ENCODE assay signal across 8 cellular contexts in the genomic region with DNA sequence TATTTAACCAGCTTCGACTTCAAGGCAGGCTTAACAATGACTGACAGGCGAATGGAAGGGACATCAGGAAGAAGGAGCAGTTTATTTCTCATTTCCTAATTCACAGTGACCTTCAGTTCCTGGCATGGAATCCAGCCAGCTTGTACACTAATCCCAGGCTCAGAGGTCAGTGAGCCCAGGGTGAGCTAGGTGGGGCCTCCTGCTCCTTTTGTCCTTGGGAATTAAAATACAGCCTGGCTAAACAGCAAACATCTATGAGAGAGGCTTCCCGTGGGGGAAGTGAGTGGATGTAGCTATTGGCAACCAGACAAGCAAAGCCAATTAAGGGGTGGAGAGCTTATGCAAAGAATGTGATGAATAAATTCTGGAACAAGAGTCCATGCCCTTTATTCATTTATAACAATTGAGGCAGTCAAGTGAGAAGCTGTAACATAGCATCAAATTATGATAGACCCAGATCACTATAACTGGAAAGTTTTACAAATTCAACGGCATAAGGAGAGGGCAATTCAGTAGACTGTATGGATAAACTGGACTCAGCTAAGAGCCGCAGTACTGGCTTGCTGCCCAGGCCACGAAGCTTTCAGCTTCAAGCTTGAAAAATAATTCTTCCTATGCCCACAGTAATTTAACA. TPM values are rescaled to one million over a fixed set of nuclear protein-coding genes. Genes with fewer than 3 reads are reported as not detected.
A peak's percentile ranks its signal among the peaks of the same experiment; 100 is the strongest.
DNase-seq lines count a peak whose midpoint lies in the region; ATAC-seq and TF ChIP-seq lines count a peak whose summit lies in the region.

No MANE protein-coding gene starts in this region.

- intact Hi-C loops in activated B cell treated with CpG ODN at 0.5 μM for 24 hours (cut with micrococcal nuclease) = no loop called here
- intact Hi-C loops in activated T-helper 2 cell treated with anti-CD3 and anti-CD28 coated beads, Interferon-gamma antibody, Interleukin-2, Interleukin-4, amounts not matched to agents 10 μg/mL and 5 μg/mL and 100 μg/mL, durations not matched to agents 14 hours and 24 hours and 36 hours (cut with micrococcal nuclease) = no loop called here

- H3K4me3 Mint-ChIP-seq in stimulated activated naive CD8-positive, alpha-beta T cell treated with anti-CD3 and anti-CD28 coated beads, Interleukin-15, Interleukin-2, amounts not matched to agents 100 ng/mL and 50 ng/mL, for 24 hours = no peak overlapping the region
- H3K4me3 Mint-ChIP-seq in activated B cell treated with CpG ODN at 0.5 μM for 24 hours = no peak overlapping the region
- no peak overlapping the region for H3K4me3 Mint-ChIP-seq in activated T-helper 2 cell treated with anti-CD3 and anti-CD28 coated beads, Interferon-gamma antibody, Interleukin-2, Interleukin-4, amounts not matched to agents 10 μg/mL and 5 μg/mL and 100 μg/mL, durations not matched to agents 14 hours and 24 hours and 36 hours (ENCODE audit: low read depth)

- no peaks in the 10 kb centered on the region for H3K9me3 Mint-ChIP-seq in stimulated activated naive CD8-positive, alpha-beta T cell treated with anti-CD3 and anti-CD28 coated beads, Interleukin-15, Interleukin-2, amounts not matched to agents 100 ng/mL and 50 ng/mL, for 24 hours
- no peaks in the 10 kb centered on the region for H3K9me3 Mint-ChIP-seq in activated B cell treated with CpG ODN at 0.5 μM for 24 hours
- H3K9me3 Mint-ChIP-seq in activated T-helper 2 cell treated with anti-CD3 and anti-CD28 coated beads, Interferon-gamma antibody, Interleukin-2, Interleukin-4, amounts not matched to agents 10 μg/mL and 5 μg/mL and 100 μg/mL, durations not matched to agents 14 hours and 24 hours and 36 hours = no peaks in the 10 kb centered on the region

- POLR2A ChIA-PET in activated B cell treated with CpG ODN at 0.5 μM for 24 hours (lab: Charles Lee) = interaction anchor here (1.0 to 3.7 kb wide), 5 partner anchors 9 to 57 kb away, joined by 3 to 22 read pairs (median 4); a partner anchor contains a TSS

- no peaks in the 10 kb centered on the region for H3K27me3 Mint-ChIP-seq in stimulated activated naive CD8-positive, alpha-beta T cell treated with anti-CD3 and anti-CD28 coated beads, Interleukin-15, Interleukin-2, amounts not matched to agents 100 ng/mL and 50 ng/mL, for 24 hours
- no peaks in the 10 kb centered on the region for H3K27me3 Mint-ChIP-seq in activated B cell treated with CpG ODN at 0.5 μM for 24 hours
- no peaks in the 10 kb centered on the region for H3K27me3 Mint-ChIP-seq in activated T-helper 2 cell treated with anti-CD3 and anti-CD28 coated beads, Interferon-gamma antibody, Interleukin-2, Interleukin-4, amounts not matched to agents 10 μg/mL and 5 μg/mL and 100 μg/mL, durations not matched to agents 14 hours and 24 hours and 36 hours (ENCODE audit: low read depth)

- DNase-seq in stimulated activated naive CD8-positive, alpha-beta T cell treated with anti-CD3 and anti-CD28 coated beads, Interleukin-15, Interleukin-2, amounts not matched to agents 100 U/mL and 50 U/mL, for 24 hours = no peak
- no peak for DNase-seq in activated B cell treated with CpG ODN at 0.5 μM for 24 hours
- DNase-seq in glomerular endothelial cell (ENCODE audit: extremely low read depth, low read depth, low spot score) = peak; percentile 94
- peak; percentile 96 for DNase-seq in renal cortical epithelial cell (ENCODE audit: low read depth)
- no peak for DNase-seq in activated T-helper 2 cell treated with anti-CD3 and anti-CD28 coated beads, Interferon-gamma antibody, Interleukin-2, Interleukin-4, amounts not matched to agents 10 μg/mL and 5 μg/mL and 100 μg/mL, durations not matched to agents 14 hours and 24 hours and 36 hours (ENCODE audit: low spot score)
- DNase-seq in NCI-H2171 (lab: John Stamatoyannopoulos, UW) = no peak
- DNase-seq in activated CD4-positive, alpha-beta T cell treated with anti-CD3 and anti-CD28 coated beads, Interleukin-2, amount 50 U/mL, for 48 hours = no peak

- peaks cover 91% of the 10 kb centered on the region for H3K4me1 Mint-ChIP-seq in stimulated activated naive CD8-positive, alpha-beta T cell treated with anti-CD3 and anti-CD28 coated beads, Interleukin-15, Interleukin-2, amounts not matched to agents 100 ng/mL and 50 ng/mL, for 24 hours (ENCODE audit: low read depth)
- H3K4me1 Mint-ChIP-seq in activated B cell treated with CpG ODN at 0.5 μM for 24 hours = peaks cover 76% of the 10 kb centered on the region
- H3K4me1 Mint-ChIP-seq in activated T-helper 2 cell treated with anti-CD3 and anti-CD28 coated beads, Interferon-gamma antibody, Interleukin-2, Interleukin-4, amounts not matched to agents 10 μg/mL and 5 μg/mL and 100 μg/mL, durations not matched to agents 14 hours and 24 hours and 36 hours (ENCODE audit: low read depth) = peaks cover 34% of the 10 kb centered on the region

- TF ChIP-seq CTCF in activated B cell treated with CpG ODN at 0.5 μM for 24 hours (IDR thresholded peaks at IDR 0.05) = no peak

- CTCF ChIA-PET in activated B cell treated with CpG ODN at 0.5 μM for 24 hours (lab: Charles Lee) = interaction anchor here (2.8 to 5.3 kb wide), 2 partner anchors 57 to 60 kb away, joined by 13 to 36 read pairs; a partner anchor contains a TSS

- peaks cover 92% of the 10 kb centered on the region for H3K36me3 Mint-ChIP-seq in stimulated activated naive CD8-positive, alpha-beta T cell treated with anti-CD3 and anti-CD28 coated beads, Interleukin-15, Interleukin-2, amounts not matched to agents 100 ng/mL and 50 ng/mL, for 24 hours (ENCODE audit: low read depth)
- H3K36me3 Mint-ChIP-seq in activated B cell treated with CpG ODN at 0.5 μM for 24 hours (ENCODE audit: low read depth) = peaks cover 83% of the 10 kb centered on the region
- peaks cover 79% of the 10 kb centered on the region for H3K36me3 Mint-ChIP-seq in activated T-helper 2 cell treated with anti-CD3 and anti-CD28 coated beads, Interferon-gamma antibody, Interleukin-2, Interleukin-4, amounts not matched to agents 10 μg/mL and 5 μg/mL and 100 μg/mL, durations not matched to agents 14 hours and 24 hours and 36 hours (ENCODE audit: low read depth)

- H3K27ac Mint-ChIP-seq in stimulated activated naive CD8-positive, alpha-beta T cell treated with anti-CD3 and anti-CD28 coated beads, Interleukin-15, Interleukin-2, amounts not matched to agents 100 ng/mL and 50 ng/mL, for 24 hours = peak overlapping the region; percentile 69
- H3K27ac Mint-ChIP-seq in activated B cell treated with CpG ODN at 0.5 μM for 24 hours = peak overlapping the region; percentile 65
- no peak overlapping the region for H3K27ac Mint-ChIP-seq in activated T-helper 2 cell treated with anti-CD3 and anti-CD28 coated beads, Interferon-gamma antibody, Interleukin-2, Interleukin-4, amounts not matched to agents 10 μg/mL and 5 μg/mL and 100 μg/mL, durations not matched to agents 14 hours and 24 hours and 36 hours

- ATAC-seq in stimulated activated naive CD8-positive, alpha-beta T cell treated with anti-CD3 and anti-CD28 coated beads, Interleukin-15, Interleukin-2, amounts not matched to agents 100 U/mL and 50 U/mL, for 24 hours = no peak
- no peak for ATAC-seq in activated B cell treated with CpG ODN at 0.5 μM for 24 hours (ENCODE audit: low read depth)

RNA-seq across cellular contexts. Expression of a gene that starts 57.1 kb away (rescaled TPM):
- total RNA-seq in activated B cell treated with CpG ODN at 0.5 μM for 24 hours = 67.1 and 68.6 TPM in 2 replicates
- total RNA-seq in glomerular endothelial cell = 37.2 and 64.0 TPM in 2 replicates
- 97.4 and 111 TPM in 2 replicates for total RNA-seq in renal cortical epithelial cell
- total RNA-seq in activated T-helper 2 cell treated with anti-CD3 and anti-CD28 coated beads, Interferon-gamma antibody, Interleukin-2, Interleukin-4, amounts not matched to agents 10 μg/mL and 5 μg/mL and 100 μg/mL, durations not matched to agents 14 hours and 24 hours and 36 hours = 20.4 and 21.7 TPM in 2 replicates

Comparison
In these comparisons a context has a peak if more than half of its experiments do, and no peak if none do; other contexts are left out.
1. DNase-seq: peak in glomerular endothelial cell (single experiment) and renal cortical epithelial cell (single experiment); none in stimulated activated naive CD8-positive, alpha-beta T cell treated with anti-CD3 and anti-CD28 coated beads, Interleukin-15, Interleukin-2, amounts not matched to agents 100 U/mL and 50 U/mL, for 24 hours (single experiment), activated B cell treated with CpG ODN at 0.5 μM for 24 hours (single experiment), activated T-helper 2 cell treated with anti-CD3 and anti-CD28 coated beads, Interferon-gamma antibody, Interleukin-2, Interleukin-4, amounts not matched to agents 10 μg/mL and 5 μg/mL and 100 μg/mL, durations not matched to agents 14 hours and 24 hours and 36 hours (single experiment), NCI-H2171 (single experiment) and activated CD4-positive, alpha-beta T cell treated with anti-CD3 and anti-CD28 coated beads, Interleukin-2, amount 50 U/mL, for 48 hours (0 of 2).